32 cellular contexts compared by ENCODE assay signal in the genomic region with DNA sequence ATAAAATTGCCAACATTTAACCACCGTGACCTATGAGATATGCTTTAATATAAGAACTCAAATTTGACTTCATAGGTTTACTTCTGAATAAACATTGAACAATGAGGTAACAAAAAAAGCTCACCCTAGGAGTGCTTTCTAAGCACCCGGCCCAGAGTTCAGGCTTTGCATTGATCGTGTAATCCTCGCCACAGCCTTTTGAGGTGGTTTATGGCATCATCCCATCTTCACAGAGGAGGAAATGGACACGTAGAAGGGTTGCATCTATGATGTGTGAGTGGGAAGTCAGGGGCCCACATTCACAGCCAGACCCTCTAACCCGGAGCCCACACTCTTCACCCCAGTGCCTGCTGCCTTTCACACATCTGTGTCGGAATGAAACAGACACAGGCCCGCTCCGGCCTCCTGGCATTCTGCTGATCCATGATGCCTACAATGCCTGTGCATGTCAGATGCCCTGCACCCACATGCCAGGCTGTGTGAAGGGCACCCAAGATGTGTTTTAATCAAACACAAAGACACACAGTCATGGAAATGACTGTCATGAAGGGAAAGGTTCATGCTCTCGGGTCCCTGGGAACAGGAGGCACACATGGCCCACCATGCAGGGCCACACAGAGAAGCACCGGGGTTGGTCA. TPM values are rescaled to one million over a fixed set of nuclear protein-coding genes. Genes with fewer than 3 reads are reported as not detected.
DNase-seq lines count a peak whose midpoint lies in the region; ATAC-seq and TF ChIP-seq lines count a peak whose summit lies in the region.
"Had no signal": no experiment of that assay in that cellular context is flagged by ENCODE, and none has a peak within 500 bp of the region (broad histone marks: within the 10 kb centered on the region; RNA-seq: fewer than 3 reads in every experiment).

No MANE protein-coding gene starts in this region.

- no peak overlapping the region for H3K4me3 ChIP-seq in BLaER1 treated with 17β-estradiol and CSF1 and Interleukin-3, amounts not matched to agents 10 nM and 100 nM
- H3K4me3 ChIP-seq: A549, ascending aorta, cardiac muscle cell, lower lobe of right lung, pancreas, SK-N-MC, tibial artery, vagina had no signal

- no peak for DNase-seq in activated T-cell treated with anti-CD3 and anti-CD28 coated beads, Interleukin-2, amount 50 U/mL, for 24 hours
- no peak for DNase-seq in activated T-cell treated with anti-CD3 and anti-CD28 coated beads, Interleukin-2, amount 50 U/mL, for 1 hour
- peak; percentile 57 for DNase-seq in activated CD8-positive, alpha-beta T cell treated with anti-CD3 and anti-CD28 coated beads for 36 hours
- DNase-seq in neural crest cell (ENCODE audit: low read depth, low spot score) (no peak), germinal center (ENCODE audit: low spot score) (no peak), occipital lobe (lab: John Stamatoyannopoulos, UW) (no peak)
- DNase-seq: activated B cell treated with CpG ODN at 0.5 μM for 24 hours; activated CD8-positive, alpha-beta memory T cell treated with anti-CD3 and anti-CD28 coated beads for 24 hours; cortex of kidney; DMS 273 treated with DMSO at 0.1 percent for 48 hours; effector memory CD4-positive, alpha-beta T cell; hippocampal formation; lower lobe of right lung; MM.1S; NCI-H1930; pancreas; small intestine; stimulated activated CD4-positive, alpha-beta T cell treated with anti-CD3 and anti-CD28 coated beads, Interleukin-2, amount 100 ng/mL, for 24 hours; T-helper 1 cell had no signal

- H3K27ac Mint-ChIP-seq in activated T-cell treated with anti-CD3 and anti-CD28 coated beads, Interleukin-2, amount 50 U/mL, for 24 hours: peak overlapping the region; percentile 61
- H3K27ac Mint-ChIP-seq in activated CD8-positive, alpha-beta T cell treated with anti-CD3 and anti-CD28 coated beads for 36 hours: no peak overlapping the region
- peak overlapping the region; percentile 81 for H3K27ac Mint-ChIP-seq in neural crest cell (ENCODE audit: unreplicated experiment)
- H3K27ac Mint-ChIP-seq: activated B cell treated with CpG ODN at 0.5 μM for 24 hours; activated naive CD8-positive, alpha-beta T cell; CD8-positive, alpha-beta memory T cell; nephron had no signal

- no peak overlapping the region; a peak in 1 of 22 replicates for H3K27ac ChIP-seq in BLaER1 treated with 17β-estradiol and CSF1 and Interleukin-3, amounts not matched to agents 10 nM and 100 nM
- H3K27ac ChIP-seq: A549, ascending aorta, cardiac muscle cell, epithelial cell of prostate, HL-60, lower lobe of right lung, pancreas, SK-N-MC, tibial artery, vagina had no signal

- H3K4me1 Mint-ChIP-seq in activated T-cell treated with anti-CD3 and anti-CD28 coated beads, Interleukin-2, amount 50 U/mL, for 24 hours (ENCODE audit: low read depth): peaks cover 26% of the 10 kb centered on the region
- H3K4me1 Mint-ChIP-seq in activated CD8-positive, alpha-beta T cell treated with anti-CD3 and anti-CD28 coated beads for 36 hours (ENCODE audit: low read depth): peaks cover 16% of the 10 kb centered on the region
- peaks cover 16% of the 10 kb centered on the region for H3K4me1 Mint-ChIP-seq in neural crest cell
- H3K4me1 Mint-ChIP-seq: activated B cell treated with CpG ODN at 0.5 μM for 24 hours; CD8-positive, alpha-beta memory T cell had no signal

- H3K9me3 Mint-ChIP-seq in activated T-cell treated with anti-CD3 and anti-CD28 coated beads, Interleukin-2, amount 50 U/mL, for 24 hours: no peaks in the 10 kb centered on the region
- no peaks in the 10 kb centered on the region for H3K9me3 Mint-ChIP-seq in activated CD8-positive, alpha-beta T cell treated with anti-CD3 and anti-CD28 coated beads for 36 hours
- H3K9me3 Mint-ChIP-seq in neural crest cell: no peaks in the 10 kb centered on the region
- H3K9me3 Mint-ChIP-seq: CD8-positive, alpha-beta memory T cell; nephron had no signal

- H3K4me1 ChIP-seq in BLaER1 treated with 17β-estradiol and CSF1 and Interleukin-3, amounts not matched to agents 10 nM and 100 nM: peaks cover 6 to 15% (median 10%) of the 10 kb centered on the region in 10 experiments; a peak in 13 of 20 replicates

- no peaks in the 10 kb centered on the region; a peak in 1 of 22 replicates for H4K20me1 ChIP-seq in BLaER1 treated with 17β-estradiol and CSF1 and Interleukin-3, amounts not matched to agents 10 nM and 100 nM

- H3K36me3 Mint-ChIP-seq in activated T-cell treated with anti-CD3 and anti-CD28 coated beads, Interleukin-2, amount 50 U/mL, for 24 hours (ENCODE audit: low read depth): peaks cover 15% of the 10 kb centered on the region
- peaks cover 3% of the 10 kb centered on the region for H3K36me3 Mint-ChIP-seq in activated CD8-positive, alpha-beta T cell treated with anti-CD3 and anti-CD28 coated beads for 36 hours (ENCODE audit: low read depth)
- no peaks in the 10 kb centered on the region for H3K36me3 Mint-ChIP-seq in neural crest cell (ENCODE audit: low read depth)

- peak overlapping the region in 7 of 11 experiments; percentile 4 to 41 (median 32); a peak in 8 of 22 replicates for H3K4me2 ChIP-seq in BLaER1 treated with 17β-estradiol and CSF1 and Interleukin-3, amounts not matched to agents 10 nM and 100 nM
- H3K4me2 ChIP-seq: A549 had no signal

- intact Hi-C loops in activated CD8-positive, alpha-beta T cell treated with anti-CD3 and anti-CD28 coated beads for 36 hours (cut with micrococcal nuclease): no loop called here

- no peaks in the 10 kb centered on the region for H3K27me3 Mint-ChIP-seq in activated T-cell treated with anti-CD3 and anti-CD28 coated beads, Interleukin-2, amount 50 U/mL, for 24 hours
- no peaks in the 10 kb centered on the region for H3K27me3 Mint-ChIP-seq in activated CD8-positive, alpha-beta T cell treated with anti-CD3 and anti-CD28 coated beads for 36 hours
- no peaks in the 10 kb centered on the region for H3K27me3 Mint-ChIP-seq in neural crest cell (ENCODE audit: low read depth)
- H3K27me3 Mint-ChIP-seq: activated naive CD8-positive, alpha-beta T cell had no signal

- POLR2A ChIA-PET in activated CD8-positive, alpha-beta T cell treated with anti-CD3 and anti-CD28 coated beads for 36 hours (lab: Charles Lee): no interaction called here

- CTCF ChIA-PET in activated CD8-positive, alpha-beta T cell treated with anti-CD3 and anti-CD28 coated beads for 36 hours (lab: Charles Lee): no interaction called here

- H3K36me3 ChIP-seq in BLaER1 treated with 17β-estradiol and CSF1 and Interleukin-3, amounts not matched to agents 10 nM and 100 nM: no peaks in the 10 kb centered on the region
- H3K36me3 ChIP-seq: cardiac muscle cell, lower lobe of right lung, pancreas had no signal

- no peak overlapping the region for H3K4me3 Mint-ChIP-seq in activated T-cell treated with anti-CD3 and anti-CD28 coated beads, Interleukin-2, amount 50 U/mL, for 24 hours
- H3K4me3 Mint-ChIP-seq in activated CD8-positive, alpha-beta T cell treated with anti-CD3 and anti-CD28 coated beads for 36 hours: no peak overlapping the region
- H3K4me3 Mint-ChIP-seq in neural crest cell: no peak overlapping the region
- H3K4me3 Mint-ChIP-seq: activated B cell treated with CpG ODN at 0.5 μM for 24 hours; activated naive CD8-positive, alpha-beta T cell; CD8-positive, alpha-beta memory T cell; nephron had no signal

- H3K9me3 ChIP-seq in BLaER1 treated with 17β-estradiol and CSF1 and Interleukin-3, amounts not matched to agents 10 nM and 100 nM (replicated peaks in 1 of 11): no peaks in the 10 kb centered on the region
- H3K9me3 ChIP-seq: A549, ascending aorta, lower lobe of right lung, pancreas, tibial artery, vagina had no signal

- H3K27me3 ChIP-seq in BLaER1 treated with 17β-estradiol and CSF1 and Interleukin-3, amounts not matched to agents 10 nM and 100 nM: no peaks in the 10 kb centered on the region
- H3K27me3 ChIP-seq: ascending aorta, cardiac muscle cell, pancreas, tibial artery, vagina had no signal

- no peak overlapping the region for H3K9ac ChIP-seq in BLaER1 treated with 17β-estradiol and CSF1 and Interleukin-3, amounts not matched to agents 10 nM and 100 nM

- peak; percentile 80 for ATAC-seq in activated CD8-positive, alpha-beta T cell treated with anti-CD3 and anti-CD28 coated beads for 36 hours
- ATAC-seq in HG03280 (IDR thresholded peaks at IDR 0.05; ENCODE audit: unreplicated experiment): no peak
- ATAC-seq: A549, lower lobe of right lung, pancreas had no signal

- no peak for TF ChIP-seq CTCF in activated CD8-positive, alpha-beta T cell treated with anti-CD3 and anti-CD28 coated beads for 36 hours (IDR thresholded peaks at IDR 0.05)
- no peak for TF ChIP-seq CTCF in neural crest cell (conservative IDR thresholded peaks at IDR 0.05)

RNA-seq across cellular contexts. Expression of gene RPL31, which starts 48.6 kb away (rescaled TPM):
- 1,000 to 10,000 TPM; 1,667 to 1,859 TPM for total RNA-seq in activated CD8-positive, alpha-beta T cell treated with anti-CD3 and anti-CD28 coated beads for 36 hours
- total RNA-seq in neural crest cell (1,439 and 1,563 TPM in 2 replicates), occipital lobe (876 TPM)
